ENCODE assay signal across 9 cellular contexts in the genomic region with DNA sequence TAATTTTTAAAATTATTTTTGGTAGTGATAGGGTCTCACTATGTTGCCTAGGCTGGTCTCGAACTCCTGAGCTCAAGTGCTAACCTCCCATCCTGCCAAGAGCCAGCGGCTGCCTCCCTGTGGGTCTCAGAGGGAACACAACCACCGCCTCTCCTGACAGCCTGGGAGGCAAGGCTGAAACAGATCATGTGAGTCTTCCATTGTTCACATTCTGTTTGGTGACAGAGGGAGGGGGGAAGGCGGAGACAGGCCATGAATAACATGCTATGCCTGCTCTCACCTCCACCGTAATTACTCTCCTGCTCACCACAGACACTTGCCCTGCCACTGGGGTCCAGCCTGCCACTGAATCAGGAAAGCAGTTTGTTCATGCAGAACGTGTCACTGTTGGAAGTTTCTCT.
DNase-seq lines count a peak whose midpoint lies in the region; TF ChIP-seq lines count a peak whose summit lies in the region.
"Had no signal": no experiment of that assay in that cellular context is flagged by ENCODE, and none has a peak within 500 bp of the region (broad histone marks: within the 10 kb centered on the region; RNA-seq: fewer than 3 reads in every experiment).

No MANE protein-coding gene starts in this region.

- POLR2A ChIA-PET in CD4-positive, alpha-beta memory T cell (lab: Charles Lee; ENCODE audit: partially characterized antibody): no interaction called here

- peaks cover 28 to 34% of the 10 kb centered on the region in 2 donors for H3K27me3 Mint-ChIP-seq in CD4-positive, alpha-beta memory T cell

- no peaks in the 10 kb centered on the region for H3K36me3 ChIP-seq in esophagus muscularis mucosa
- no peaks in the 10 kb centered on the region for H3K36me3 ChIP-seq in CD4-positive, alpha-beta memory T cell (ENCODE audit: insufficient read depth, low read length)

- H3K9me3 ChIP-seq in esophagus muscularis mucosa: no peaks in the 10 kb centered on the region
- no peaks in the 10 kb centered on the region for H3K9me3 ChIP-seq in CD4-positive, alpha-beta memory T cell (ENCODE audit: control insufficient read depth in 1 of 2, low read length in 2 of 2)

- H3K27ac ChIP-seq in cingulate gyrus (ENCODE audit: low read depth, low read length) (peak overlapping the region; percentile 13), esophagus muscularis mucosa (replicated peaks in 1 of 4) (no peak overlapping the region)
- H3K27ac ChIP-seq in CD4-positive, alpha-beta memory T cell (ENCODE audit: low read depth, low read length): no peak overlapping the region

- no peaks in the 10 kb centered on the region for H3K4me1 Mint-ChIP-seq in CD4-positive, alpha-beta memory T cell

- intact Hi-C loops in esophagus muscularis mucosa (cut with DNase I): no loop called here
- intact Hi-C loops in CD4-positive, alpha-beta memory T cell (cut with micrococcal nuclease): no loop called here

- DNase-seq in COR-L47 (lab: John Stamatoyannopoulos, UW) (peak; percentile 88), NCI-H1694 (lab: John Stamatoyannopoulos, UW) (peak; percentile 46), lung microvascular endothelial cell (ENCODE audit: low read depth in 2 of 2) (peak; percentile 33 to 88), esophagus muscularis mucosa (ENCODE audit: extremely low spot score) (no peak), G401 (ENCODE audit: low spot score) (no peak), epidermal melanocyte (ENCODE audit: insufficient read length, low spot score) (no peak)
- no peak for DNase-seq in CD4-positive, alpha-beta memory T cell
- DNase-seq: T-helper 9 cell had no signal

- no peak for TF ChIP-seq EP300 in esophagus muscularis mucosa (IDR thresholded peaks at IDR 0.05)

- TF ChIP-seq CTCF in esophagus muscularis mucosa (IDR thresholded peaks at IDR 0.05): no peak

- no peak overlapping the region for H3K4me3 Mint-ChIP-seq in CD4-positive, alpha-beta memory T cell

- no peak for TF ChIP-seq POLR2A in esophagus muscularis mucosa (IDR thresholded peaks at IDR 0.05; ENCODE audit: low read depth)

- H3K27me3 ChIP-seq in esophagus muscularis mucosa: peaks cover 0 to 43% (median 4%) of the 10 kb centered on the region in 4 donors
- H3K27me3 ChIP-seq in CD4-positive, alpha-beta memory T cell (ENCODE audit: insufficient read depth, low read length): no peaks in the 10 kb centered on the region

- in situ Hi-C loops in G401 (cut with HindIII; ENCODE audit: low sequenced_read_pairs): no loop called here

- H3K4me3 ChIP-seq in esophagus muscularis mucosa: no peak overlapping the region
- H3K4me3 ChIP-seq in CD4-positive, alpha-beta memory T cell (ENCODE audit: low read length in 2 of 2): no peak overlapping the region

- H3K27ac Mint-ChIP-seq in CD4-positive, alpha-beta memory T cell: no peak overlapping the region

- WGBS in esophagus muscularis mucosa: 31% methylated on average over 6 of the region's 6 CpGs

- no peaks in the 10 kb centered on the region for H3K36me3 Mint-ChIP-seq in CD4-positive, alpha-beta memory T cell

- CTCF ChIA-PET in CD4-positive, alpha-beta memory T cell (lab: Charles Lee; ENCODE audit: partially characterized antibody): interaction anchor here (2.5 kb wide), 1 partner anchor 16 kb away, joined by 9 read pairs; no protein-coding TSS in a partner anchor

- peaks cover 0 to 18% (median 3%) of the 10 kb centered on the region in 4 donors for H3K4me1 ChIP-seq in esophagus muscularis mucosa
- no peaks in the 10 kb centered on the region for H3K4me1 ChIP-seq in CD4-positive, alpha-beta memory T cell (ENCODE audit: insufficient read depth, low read length)

- peaks cover 0 to 2% (median 0%) of the 10 kb centered on the region in 8 donors for H3K9me3 Mint-ChIP-seq in CD4-positive, alpha-beta memory T cell

Comparison
In these comparisons a context has a peak if more than half of its experiments do, and no peak if none do; other contexts are left out.
1. DNase-seq: peak in COR-L47 (single experiment), NCI-H1694 (single experiment) and lung microvascular endothelial cell (2 of 2); none in esophagus muscularis mucosa (single experiment), CD4-positive, alpha-beta memory T cell (0 of 5), G401 (single experiment) and epidermal melanocyte (single experiment).